8 cellular contexts compared by ENCODE assay signal in genomic region chr6:17101422-17102257, GRCh38. TPM values are rescaled to one million over a fixed set of nuclear protein-coding genes. Genes with fewer than 3 reads are reported as not detected.
A peak's percentile ranks its signal among the peaks of the same experiment; 100 is the strongest.
DNase-seq lines count a peak whose midpoint lies in the region; ATAC-seq lines count a peak whose summit lies in the region.

TSS of gene STMND1 (plus strand) at chr6:17102050. CDS start at chr6:17102258, 208 bp downstream.

- H3K9me3 Mint-ChIP-seq in activated naive CD8-positive, alpha-beta T cell treated with anti-CD3 and anti-CD28 coated beads, Interleukin-2, amount 10 ng/mL, durations not matched to agents 7 days and 5 days: no peaks in the 10 kb centered on the region

- H3K27ac Mint-ChIP-seq in activated naive CD8-positive, alpha-beta T cell treated with anti-CD3 and anti-CD28 coated beads, Interleukin-2, amount 10 ng/mL, durations not matched to agents 7 days and 5 days: no peak within 1 kb of the TSS

- peaks cover 38% of the 10 kb centered on the region for H3K27me3 Mint-ChIP-seq in activated naive CD8-positive, alpha-beta T cell treated with anti-CD3 and anti-CD28 coated beads, Interleukin-2, amount 10 ng/mL, durations not matched to agents 7 days and 5 days

- peaks cover 3% of the 10 kb centered on the region for H3K36me3 Mint-ChIP-seq in activated naive CD8-positive, alpha-beta T cell treated with anti-CD3 and anti-CD28 coated beads, Interleukin-2, amount 10 ng/mL, durations not matched to agents 7 days and 5 days

- POLR2A ChIA-PET in activated naive CD8-positive, alpha-beta T cell treated with anti-CD3 and anti-CD28 coated beads, Interleukin-2, amount 10 ng/mL, durations not matched to agents 7 days and 5 days (lab: Charles Lee): no interaction called here

- no peaks in the 10 kb centered on the region for H3K4me1 ChIP-seq in HAP-1

- peaks cover 3% of the 10 kb centered on the region for H3K4me1 Mint-ChIP-seq in activated naive CD8-positive, alpha-beta T cell treated with anti-CD3 and anti-CD28 coated beads, Interleukin-2, amount 10 ng/mL, durations not matched to agents 7 days and 5 days

- no peak for ATAC-seq in activated naive CD8-positive, alpha-beta T cell treated with anti-CD3 and anti-CD28 coated beads, Interleukin-2, amount 10 ng/mL, durations not matched to agents 7 days and 5 days (ENCODE audit: low read depth)

- peak within 1 kb of the TSS; percentile 48 for H3K4me3 Mint-ChIP-seq in activated naive CD8-positive, alpha-beta T cell treated with anti-CD3 and anti-CD28 coated beads, Interleukin-2, amount 10 ng/mL, durations not matched to agents 7 days and 5 days

- H3K27me3 ChIP-seq in HAP-1 (ENCODE audit: low read depth): peaks cover 11% of the 10 kb centered on the region; the same call in 1 of the 2 replicates

- peak within 1 kb of the TSS; percentile 53 for H3K4me3 ChIP-seq in iPS-11a (ENCODE audit: low read depth, low read length)
- peak within 1 kb of the TSS; percentile 11 to 51 (median 22) for H3K4me3 ChIP-seq in skin epidermis
- H3K4me3 ChIP-seq in HAP-1: no peak within 1 kb of the TSS

- no peak within 1 kb of the TSS for H3K27ac ChIP-seq in skin epidermis

- H3K36me3 ChIP-seq in HAP-1 (replicated peaks): no peaks in the 10 kb centered on the region

- no peaks in the 10 kb centered on the region for H3K9me3 ChIP-seq in HAP-1

- peak; percentile 71 for DNase-seq in ELF-1 (ENCODE audit: low read depth, low spot score)
- peak; percentile 71 for DNase-seq in NCI-H1105 treated with DMSO at 0.1 percent for 48 hours (lab: John Stamatoyannopoulos, UW)
- peak; percentile 28 for DNase-seq in activated naive CD8-positive, alpha-beta T cell treated with anti-CD3 and anti-CD28 coated beads, Interleukin-2, amount 10 ng/mL, durations not matched to agents 7 days and 5 days
- DNase-seq in NK-92 treated with Interleukin-12 subunit alpha and Interleukin-12 subunit beta, amount 100 ng/mL, for 24 hours (lab: John Stamatoyannopoulos, UW): no peak
- DNase-seq in HuH-7.5 (ENCODE audit: low spot score): no peak
- DNase-seq in HAP-1 (ENCODE audit: low spot score in 2 of 2): no peak

- in situ Hi-C loops in HAP-1 (cut with MboI; ENCODE audit: low sequenced_read_pairs): no loop called here

RNA-seq across cellular contexts. Expression of gene STMND1, which starts in this region (rescaled TPM):
- not detected for total RNA-seq in activated naive CD8-positive, alpha-beta T cell treated with anti-CD3 and anti-CD28 coated beads, Interleukin-2, amount 10 ng/mL, durations not matched to agents 7 days and 5 days

Comparison
In these comparisons a context has a peak if more than half of its experiments do, and no peak if none do; other contexts are left out.
1. Peak in DNase-seq in activated naive CD8-positive, alpha-beta T cell treated with anti-CD3 and anti-CD28 coated beads, Interleukin-2, amount 10 ng/mL, durations not matched to agents 7 days and 5 days; RNA of the gene not detected or under 1 TPM.
2. DNase-seq: peak in ELF-1 (single experiment) and NCI-H1105 treated with DMSO at 0.1 percent for 48 hours (single experiment); none in NK-92 treated with Interleukin-12 subunit alpha and Interleukin-12 subunit beta, amount 100 ng/mL, for 24 hours (single experiment), HuH-7.5 (single experiment) and HAP-1 (0 of 2).